In genomic region chr12:55720071-55720564, GRCh38 we compare ENCODE assay signal across 7 cellular contexts. TPM values are rescaled to one million over a fixed set of nuclear protein-coding genes. Genes with fewer than 3 reads are reported as not detected.
DNase-seq lines count a peak whose midpoint lies in the region; ATAC-seq, FAIRE-seq and TF ChIP-seq lines count a peak whose summit lies in the region.

Gene RDH5, plus strand, starts transcription at chr12:55720393. Its CDS starts 792 bp downstream, at chr12:55721185.

- peak within 1 kb of the TSS; percentile 2; the same call in 1 of the 2 replicates for H3K4me2 ChIP-seq in KMS-11

- H3K9me3 Mint-ChIP-seq in stimulated activated effector memory CD8-positive, alpha-beta T cell treated with anti-CD3 and anti-CD28 coated beads, Interleukin-12 subunit alpha, Interleukin-12 subunit beta, amount 100 ng/mL, for 72 hours = no peaks in the 10 kb centered on the region

- H3K27ac ChIP-seq in KMS-11 (no peak within 1 kb of the TSS; the same call in 1 of the 2 replicates), lower lobe of right lung (peak within 1 kb of the TSS; percentile 44), thoracic aorta (peak within 1 kb of the TSS; percentile 92 to 95)

- no peak within 1 kb of the TSS for H3K4me3 ChIP-seq in KMS-11 (IDR thresholded peaks at IDR 0.05; ENCODE audit: insufficient read depth, low read depth, low read length)
- no peak within 1 kb of the TSS for H3K4me3 ChIP-seq in bronchial epithelial cell (ENCODE audit: low read depth, low read length)
- H3K4me3 ChIP-seq in lower lobe of right lung = no peak within 1 kb of the TSS
- H3K4me3 ChIP-seq in thoracic aorta = peak within 1 kb of the TSS; percentile 54

- no peaks in the 10 kb centered on the region for H3K36me3 ChIP-seq in KMS-11 (ENCODE audit: insufficient read depth)
- peaks cover 14% of the 10 kb centered on the region for H3K36me3 ChIP-seq in bronchial epithelial cell (ENCODE audit: control insufficient read depth, insufficient read depth, low read length)
- peaks cover 43% of the 10 kb centered on the region for H3K36me3 ChIP-seq in lower lobe of right lung
- H3K36me3 ChIP-seq in thoracic aorta = peaks cover 6% of the 10 kb centered on the region

- H3K27ac Mint-ChIP-seq in stimulated activated effector memory CD8-positive, alpha-beta T cell treated with anti-CD3 and anti-CD28 coated beads, Interleukin-12 subunit alpha, Interleukin-12 subunit beta, amount 100 ng/mL, for 72 hours = no peak within 1 kb of the TSS

- intact Hi-C loops in lower lobe of right lung (cut with DNase I) = no loop called here

- H3K4me1 ChIP-seq in KMS-11 (ENCODE audit: low read depth, poor library complexity, severe bottlenecking) = peaks cover 43% of the 10 kb centered on the region
- H3K4me1 ChIP-seq in lower lobe of right lung = peaks cover 64% of the 10 kb centered on the region
- peaks cover 49 to 89% of the 10 kb centered on the region in 2 donors for H3K4me1 ChIP-seq in thoracic aorta (ENCODE audit: control insufficient read depth in 1 of 2, low read depth in 2 of 2)

- no peak within 1 kb of the TSS for H3K4me3 Mint-ChIP-seq in stimulated activated effector memory CD8-positive, alpha-beta T cell treated with anti-CD3 and anti-CD28 coated beads, Interleukin-12 subunit alpha, Interleukin-12 subunit beta, amount 100 ng/mL, for 72 hours

- no peaks in the 10 kb centered on the region for H4K20me1 ChIP-seq in KMS-11 (ENCODE audit: insufficient read depth)

- peaks cover 10% of the 10 kb centered on the region; the same call in 1 of the 2 replicates for H3K79me2 ChIP-seq in KMS-11 (ENCODE audit: insufficient read depth, low read depth)

- H3K9me3 ChIP-seq in lower lobe of right lung = no peaks in the 10 kb centered on the region
- no peaks in the 10 kb centered on the region for H3K9me3 ChIP-seq in thoracic aorta

- peaks cover 53% of the 10 kb centered on the region for H3K36me3 Mint-ChIP-seq in stimulated activated effector memory CD8-positive, alpha-beta T cell treated with anti-CD3 and anti-CD28 coated beads, Interleukin-12 subunit alpha, Interleukin-12 subunit beta, amount 100 ng/mL, for 72 hours

- peaks cover 41% of the 10 kb centered on the region for H3K4me1 Mint-ChIP-seq in stimulated activated effector memory CD8-positive, alpha-beta T cell treated with anti-CD3 and anti-CD28 coated beads, Interleukin-12 subunit alpha, Interleukin-12 subunit beta, amount 100 ng/mL, for 72 hours

- no peak within 1 kb of the TSS for H2AFZ ChIP-seq in KMS-11 (ENCODE audit: low read depth)

- DNase-seq in bronchial epithelial cell (ENCODE audit: low read depth) = peak; percentile 69
- DNase-seq in lower lobe of right lung = no peak
- peak; percentile 74 for DNase-seq in thoracic aorta (ENCODE audit: low spot score)
- no peak for DNase-seq in stimulated activated effector memory CD8-positive, alpha-beta T cell treated with anti-CD3 and anti-CD28 coated beads, Interleukin-12 subunit alpha, Interleukin-12 subunit beta, amount 100 ng/mL, for 72 hours (ENCODE audit: low spot score in 2 of 2)
- DNase-seq in NCI-H187 (lab: John Stamatoyannopoulos, UW) = no peak

- TF ChIP-seq CTCF in KMS-11 (conservative IDR thresholded peaks at IDR 0.05; ENCODE audit: low read depth, low read length) (no peak), bronchial epithelial cell (IDR thresholded peaks at IDR 0.05; ENCODE audit: insufficient read depth, low read length, severe bottlenecking) (no peak), lower lobe of right lung (IDR thresholded peaks at IDR 0.05) (no peak), thoracic aorta (IDR thresholded peaks at IDR 0.05) (no peak)

- FAIRE-seq in bronchial epithelial cell (lab: Jason Lieb, UNC) = no peak

- H3K27me3 ChIP-seq in KMS-11 (ENCODE audit: insufficient read depth, low read depth) (no peaks in the 10 kb centered on the region), bronchial epithelial cell (ENCODE audit: control insufficient read depth, insufficient read depth, low read length) (no peaks in the 10 kb centered on the region), lower lobe of right lung (ENCODE audit: low read depth) (no peaks in the 10 kb centered on the region), thoracic aorta (replicated peaks; ENCODE audit: insufficient read depth) (no peaks in the 10 kb centered on the region)

- ATAC-seq in lower lobe of right lung (peak in 1 of 2 donors; percentile 4), thoracic aorta (ENCODE audit: insufficient number of reproducible peaks, low FRiP score, low read depth) (peak; percentile 26), HG03442 (IDR thresholded peaks at IDR 0.05; ENCODE audit: unreplicated experiment) (no peak)
- no peak for ATAC-seq in stimulated activated effector memory CD8-positive, alpha-beta T cell treated with anti-CD3 and anti-CD28 coated beads, Interleukin-12 subunit alpha, Interleukin-12 subunit beta, amount 100 ng/mL, for 72 hours

- H3K9ac ChIP-seq in KMS-11 = no peak within 1 kb of the TSS

RNA-seq across cellular contexts. Expression of gene RDH5, which starts in this region (rescaled TPM):
- total RNA-seq in bronchial epithelial cell (1.1 and 2.3 TPM in 2 replicates), lower lobe of right lung (11.1 TPM), thoracic aorta (10 to 100 TPM; 24.4 to 29.5 TPM)

Comparison
In these comparisons a context has a peak if more than half of its experiments do, and no peak if none do; other contexts are left out.
1. DNase-seq: peak in bronchial epithelial cell (single experiment) and thoracic aorta (single experiment); none in lower lobe of right lung (single experiment), stimulated activated effector memory CD8-positive, alpha-beta T cell treated with anti-CD3 and anti-CD28 coated beads, Interleukin-12 subunit alpha, Interleukin-12 subunit beta, amount 100 ng/mL, for 72 hours (0 of 2) and NCI-H187 (0 of 2).